ENCODE assay signal across 1 cellular context in the genomic region with DNA sequence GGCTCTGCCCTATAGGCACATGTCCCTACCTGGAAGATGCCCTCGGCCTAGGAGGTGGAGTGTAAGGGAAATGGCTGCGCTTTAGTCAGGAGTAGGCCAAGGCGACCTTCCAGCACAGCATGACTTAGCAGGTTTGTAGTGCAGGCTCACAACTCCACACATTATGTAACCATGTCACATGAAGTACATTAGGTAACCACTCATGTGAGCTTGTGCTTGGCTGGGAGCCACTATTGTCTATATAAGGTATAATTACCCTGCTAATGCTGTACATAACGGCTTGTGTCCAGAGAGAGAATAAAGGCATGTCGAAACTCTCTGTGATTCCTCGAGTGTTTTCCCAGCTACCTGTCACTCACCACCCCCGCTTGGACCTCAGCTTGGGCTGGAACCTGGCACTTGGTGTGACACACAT.
TF ChIP-seq lines count a peak whose summit lies in the region.

No MANE protein-coding gene starts in this region.

TF ChIP-seq in K562, 482 proteins besides CTCF, POLR2A, EP300 and RAD21 (continued from another document and continues in another):
- no peak for TF ChIP-seq KDM2B (CRISPR knock-in tag; IDR thresholded peaks at IDR 0.05)
- TF ChIP-seq ZNF311 (CRISPR knock-in tag; IDR thresholded peaks at IDR 0.05): no peak
- TF ChIP-seq, protein P1, sequence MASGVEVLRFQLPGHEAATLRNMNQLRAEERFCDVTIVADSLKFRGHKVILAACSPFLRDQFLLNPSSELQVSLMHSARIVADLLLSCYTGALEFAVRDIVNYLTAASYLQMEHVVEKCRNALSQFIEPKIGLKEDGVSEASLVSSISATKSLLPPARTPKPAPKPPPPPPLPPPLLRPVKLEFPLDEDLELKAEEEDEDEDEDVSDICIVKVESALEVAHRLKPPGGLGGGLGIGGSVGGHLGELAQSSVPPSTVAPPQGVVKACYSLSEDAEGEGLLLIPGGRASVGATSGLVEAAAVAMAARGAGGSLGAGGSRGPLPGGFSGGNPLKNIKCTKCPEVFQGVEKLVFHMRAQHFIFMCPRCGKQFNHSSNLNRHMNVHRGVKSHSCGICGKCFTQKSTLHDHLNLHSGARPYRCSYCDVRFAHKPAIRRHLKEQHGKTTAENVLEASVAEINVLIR (CRISPR knock-in tag; IDR thresholded peaks at IDR 0.05): no peak
- TF ChIP-seq THAP7 (CRISPR knock-in tag; IDR thresholded peaks at IDR 0.05): no peak
- no peak for TF ChIP-seq PHTF2 (CRISPR knock-in tag; IDR thresholded peaks at IDR 0.05)
- TF ChIP-seq PML (IDR thresholded peaks at IDR 0.05; ENCODE audit: low read length): no peak
- TF ChIP-seq RB1 (IDR thresholded peaks at IDR 0.05; ENCODE audit: low read depth): no peak
- TF ChIP-seq HNRNPUL1 (IDR thresholded peaks at IDR 0.05; ENCODE audit: low read length): no peak
- TF ChIP-seq, protein P2, sequence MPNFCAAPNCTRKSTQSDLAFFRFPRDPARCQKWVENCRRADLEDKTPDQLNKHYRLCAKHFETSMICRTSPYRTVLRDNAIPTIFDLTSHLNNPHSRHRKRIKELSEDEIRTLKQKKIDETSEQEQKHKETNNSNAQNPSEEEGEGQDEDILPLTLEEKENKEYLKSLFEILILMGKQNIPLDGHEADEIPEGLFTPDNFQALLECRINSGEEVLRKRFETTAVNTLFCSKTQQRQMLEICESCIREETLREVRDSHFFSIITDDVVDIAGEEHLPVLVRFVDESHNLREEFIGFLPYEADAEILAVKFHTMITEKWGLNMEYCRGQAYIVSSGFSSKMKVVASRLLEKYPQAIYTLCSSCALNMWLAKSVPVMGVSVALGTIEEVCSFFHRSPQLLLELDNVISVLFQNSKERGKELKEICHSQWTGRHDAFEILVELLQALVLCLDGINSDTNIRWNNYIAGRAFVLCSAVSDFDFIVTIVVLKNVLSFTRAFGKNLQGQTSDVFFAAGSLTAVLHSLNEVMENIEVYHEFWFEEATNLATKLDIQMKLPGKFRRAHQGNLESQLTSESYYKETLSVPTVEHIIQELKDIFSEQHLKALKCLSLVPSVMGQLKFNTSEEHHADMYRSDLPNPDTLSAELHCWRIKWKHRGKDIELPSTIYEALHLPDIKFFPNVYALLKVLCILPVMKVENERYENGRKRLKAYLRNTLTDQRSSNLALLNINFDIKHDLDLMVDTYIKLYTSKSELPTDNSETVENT (CRISPR knock-in tag; IDR thresholded peaks at IDR 0.05): no peak
- TF ChIP-seq, protein P3, sequence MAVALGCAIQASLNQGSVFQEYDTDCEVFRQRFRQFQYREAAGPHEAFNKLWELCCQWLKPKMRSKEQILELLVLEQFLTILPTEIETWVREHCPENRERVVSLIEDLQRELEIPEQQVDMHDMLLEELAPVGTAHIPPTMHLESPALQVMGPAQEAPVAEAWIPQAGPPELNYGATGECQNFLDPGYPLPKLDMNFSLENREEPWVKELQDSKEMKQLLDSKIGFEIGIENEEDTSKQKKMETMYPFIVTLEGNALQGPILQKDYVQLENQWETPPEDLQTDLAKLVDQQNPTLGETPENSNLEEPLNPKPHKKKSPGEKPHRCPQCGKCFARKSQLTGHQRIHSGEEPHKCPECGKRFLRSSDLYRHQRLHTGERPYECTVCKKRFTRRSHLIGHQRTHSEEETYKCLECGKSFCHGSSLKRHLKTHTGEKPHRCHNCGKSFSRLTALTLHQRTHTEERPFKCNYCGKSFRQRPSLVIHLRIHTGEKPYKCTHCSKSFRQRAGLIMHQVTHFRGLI (CRISPR knock-in tag; IDR thresholded peaks at IDR 0.05): no peak
- no peak for TF ChIP-seq IFI16 (CRISPR knock-in tag; IDR thresholded peaks at IDR 0.05)
- TF ChIP-seq, protein P4, sequence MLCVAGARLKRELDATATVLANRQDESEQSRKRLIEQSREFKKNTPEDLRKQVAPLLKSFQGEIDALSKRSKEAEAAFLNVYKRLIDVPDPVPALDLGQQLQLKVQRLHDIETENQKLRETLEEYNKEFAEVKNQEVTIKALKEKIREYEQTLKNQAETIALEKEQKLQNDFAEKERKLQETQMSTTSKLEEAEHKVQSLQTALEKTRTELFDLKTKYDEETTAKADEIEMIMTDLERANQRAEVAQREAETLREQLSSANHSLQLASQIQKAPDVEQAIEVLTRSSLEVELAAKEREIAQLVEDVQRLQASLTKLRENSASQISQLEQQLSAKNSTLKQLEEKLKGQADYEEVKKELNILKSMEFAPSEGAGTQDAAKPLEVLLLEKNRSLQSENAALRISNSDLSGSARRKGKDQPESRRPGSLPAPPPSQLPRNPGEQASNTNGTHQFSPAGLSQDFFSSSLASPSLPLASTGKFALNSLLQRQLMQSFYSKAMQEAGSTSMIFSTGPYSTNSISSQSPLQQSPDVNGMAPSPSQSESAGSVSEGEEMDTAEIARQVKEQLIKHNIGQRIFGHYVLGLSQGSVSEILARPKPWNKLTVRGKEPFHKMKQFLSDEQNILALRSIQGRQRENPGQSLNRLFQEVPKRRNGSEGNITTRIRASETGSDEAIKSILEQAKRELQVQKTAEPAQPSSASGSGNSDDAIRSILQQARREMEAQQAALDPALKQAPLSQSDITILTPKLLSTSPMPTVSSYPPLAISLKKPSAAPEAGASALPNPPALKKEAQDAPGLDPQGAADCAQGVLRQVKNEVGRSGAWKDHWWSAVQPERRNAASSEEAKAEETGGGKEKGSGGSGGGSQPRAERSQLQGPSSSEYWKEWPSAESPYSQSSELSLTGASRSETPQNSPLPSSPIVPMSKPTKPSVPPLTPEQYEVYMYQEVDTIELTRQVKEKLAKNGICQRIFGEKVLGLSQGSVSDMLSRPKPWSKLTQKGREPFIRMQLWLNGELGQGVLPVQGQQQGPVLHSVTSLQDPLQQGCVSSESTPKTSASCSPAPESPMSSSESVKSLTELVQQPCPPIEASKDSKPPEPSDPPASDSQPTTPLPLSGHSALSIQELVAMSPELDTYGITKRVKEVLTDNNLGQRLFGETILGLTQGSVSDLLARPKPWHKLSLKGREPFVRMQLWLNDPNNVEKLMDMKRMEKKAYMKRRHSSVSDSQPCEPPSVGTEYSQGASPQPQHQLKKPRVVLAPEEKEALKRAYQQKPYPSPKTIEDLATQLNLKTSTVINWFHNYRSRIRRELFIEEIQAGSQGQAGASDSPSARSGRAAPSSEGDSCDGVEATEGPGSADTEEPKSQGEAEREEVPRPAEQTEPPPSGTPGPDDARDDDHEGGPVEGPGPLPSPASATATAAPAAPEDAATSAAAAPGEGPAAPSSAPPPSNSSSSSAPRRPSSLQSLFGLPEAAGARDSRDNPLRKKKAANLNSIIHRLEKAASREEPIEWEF (CRISPR knock-in tag; IDR thresholded peaks at IDR 0.05): peak; percentile 74
- TF ChIP-seq TAL1 (IDR thresholded peaks at IDR 0.05): no peak
- TF ChIP-seq ZNF699 (CRISPR knock-in tag; IDR thresholded peaks at IDR 0.05; ENCODE audit: insufficient replicate concordance): no peak
- TF ChIP-seq MCM3 (IDR thresholded peaks at IDR 0.05): no peak
- TF ChIP-seq KLF1 (tag; IDR thresholded peaks at IDR 0.05): no peak
- TF ChIP-seq SAFB2 (IDR thresholded peaks at IDR 0.05; ENCODE audit: borderline replicate concordance, low read depth, low read length, severe bottlenecking): no peak
- TF ChIP-seq ARID1B (IDR thresholded peaks at IDR 0.05): no peak
- TF ChIP-seq CREB3 (tag; conservative IDR thresholded peaks at IDR 0.05; ENCODE audit: low read depth): peak; percentile 84; the same call in 1 of the 2 replicates
- TF ChIP-seq ZNF444 (CRISPR knock-in tag; IDR thresholded peaks at IDR 0.05): no peak
- TF ChIP-seq JUND (IDR thresholded peaks at IDR 0.05; ENCODE audit: borderline replicate concordance, low read depth, low read length): no peak
- TF ChIP-seq JUND (tag; IDR thresholded peaks at IDR 0.05; ENCODE audit: borderline replicate concordance, low read depth, low read length): 0 out of 3 replicates have a peak, but pooled peaks have one; percentile 34
- TF ChIP-seq ZNF57 (CRISPR knock-in tag; IDR thresholded peaks at IDR 0.05): no peak
- no peak for TF ChIP-seq ZNF197 (CRISPR knock-in tag; IDR thresholded peaks at IDR 0.05; ENCODE audit: low read depth)
- no peak for TF ChIP-seq PCBP2 (IDR thresholded peaks at IDR 0.05; ENCODE audit: low read depth, low read length, poor library complexity, severe bottlenecking)
- TF ChIP-seq EP400 (IDR thresholded peaks at IDR 0.05): no peak
- no peak for TF ChIP-seq CHAMP1 (IDR thresholded peaks at IDR 0.05)
- TF ChIP-seq ZNF347 (CRISPR knock-in tag; IDR thresholded peaks at IDR 0.05; ENCODE audit: low read depth): no peak
- TF ChIP-seq, protein P5, sequence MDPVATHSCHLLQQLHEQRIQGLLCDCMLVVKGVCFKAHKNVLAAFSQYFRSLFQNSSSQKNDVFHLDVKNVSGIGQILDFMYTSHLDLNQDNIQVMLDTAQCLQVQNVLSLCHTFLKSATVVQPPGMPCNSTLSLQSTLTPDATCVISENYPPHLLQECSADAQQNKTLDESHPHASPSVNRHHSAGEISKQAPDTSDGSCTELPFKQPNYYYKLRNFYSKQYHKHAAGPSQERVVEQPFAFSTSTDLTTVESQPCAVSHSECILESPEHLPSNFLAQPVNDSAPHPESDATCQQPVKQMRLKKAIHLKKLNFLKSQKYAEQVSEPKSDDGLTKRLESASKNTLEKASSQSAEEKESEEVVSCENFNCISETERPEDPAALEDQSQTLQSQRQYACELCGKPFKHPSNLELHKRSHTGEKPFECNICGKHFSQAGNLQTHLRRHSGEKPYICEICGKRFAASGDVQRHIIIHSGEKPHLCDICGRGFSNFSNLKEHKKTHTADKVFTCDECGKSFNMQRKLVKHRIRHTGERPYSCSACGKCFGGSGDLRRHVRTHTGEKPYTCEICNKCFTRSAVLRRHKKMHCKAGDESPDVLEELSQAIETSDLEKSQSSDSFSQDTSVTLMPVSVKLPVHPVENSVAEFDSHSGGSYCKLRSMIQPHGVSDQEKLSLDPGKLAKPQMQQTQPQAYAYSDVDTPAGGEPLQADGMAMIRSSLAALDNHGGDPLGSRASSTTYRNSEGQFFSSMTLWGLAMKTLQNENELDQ (CRISPR knock-in tag; IDR thresholded peaks at IDR 0.05; ENCODE audit: borderline replicate concordance): no peak
- no peak for TF ChIP-seq POU5F1 (IDR thresholded peaks at IDR 0.05; ENCODE audit: borderline replicate concordance, low read depth, low read length, partially characterized antibody)
- TF ChIP-seq MXI1 (IDR thresholded peaks at IDR 0.05; ENCODE audit: low read depth, low read length): no peak
- TF ChIP-seq BRCA1 (IDR thresholded peaks at IDR 0.05): no peak
- TF ChIP-seq BRCA1 (CRISPR knock-in tag; IDR thresholded peaks at IDR 0.05): no peak
- TF ChIP-seq PREB (CRISPR knock-in tag; IDR thresholded peaks at IDR 0.05): no peak
- no peak for TF ChIP-seq ZNF778 (CRISPR knock-in tag; IDR thresholded peaks at IDR 0.05)
- no peak for TF ChIP-seq ADNP (tag; IDR thresholded peaks at IDR 0.05)
- TF ChIP-seq SAP30 (IDR thresholded peaks at IDR 0.05; ENCODE audit: borderline replicate concordance, insufficient read depth, low read depth, low read length, poor library complexity, severe bottlenecking): no peak
- no peak for TF ChIP-seq ZFP36 (IDR thresholded peaks at IDR 0.05; ENCODE audit: low read depth, low read length, partially characterized antibody)
- peak in 1 of 2 experiments; percentile 90; a peak in 1 of 3 replicates for TF ChIP-seq CBX3 (IDR thresholded peaks at IDR 0.05; ENCODE audit: borderline replicate concordance in 1 of 2, low read length in 2 of 2)
- no peak for TF ChIP-seq SP1 (CRISPR knock-in tag; IDR thresholded peaks at IDR 0.05)
- TF ChIP-seq U2AF1 (optimal IDR thresholded peaks at IDR 0.05; ENCODE audit: low read depth, low read length): no peak
- TF ChIP-seq ZNF41 (CRISPR knock-in tag; conservative IDR thresholded peaks at IDR 0.05): no peak
